ENCODE assay signal across 2 cellular contexts in the genomic region with DNA sequence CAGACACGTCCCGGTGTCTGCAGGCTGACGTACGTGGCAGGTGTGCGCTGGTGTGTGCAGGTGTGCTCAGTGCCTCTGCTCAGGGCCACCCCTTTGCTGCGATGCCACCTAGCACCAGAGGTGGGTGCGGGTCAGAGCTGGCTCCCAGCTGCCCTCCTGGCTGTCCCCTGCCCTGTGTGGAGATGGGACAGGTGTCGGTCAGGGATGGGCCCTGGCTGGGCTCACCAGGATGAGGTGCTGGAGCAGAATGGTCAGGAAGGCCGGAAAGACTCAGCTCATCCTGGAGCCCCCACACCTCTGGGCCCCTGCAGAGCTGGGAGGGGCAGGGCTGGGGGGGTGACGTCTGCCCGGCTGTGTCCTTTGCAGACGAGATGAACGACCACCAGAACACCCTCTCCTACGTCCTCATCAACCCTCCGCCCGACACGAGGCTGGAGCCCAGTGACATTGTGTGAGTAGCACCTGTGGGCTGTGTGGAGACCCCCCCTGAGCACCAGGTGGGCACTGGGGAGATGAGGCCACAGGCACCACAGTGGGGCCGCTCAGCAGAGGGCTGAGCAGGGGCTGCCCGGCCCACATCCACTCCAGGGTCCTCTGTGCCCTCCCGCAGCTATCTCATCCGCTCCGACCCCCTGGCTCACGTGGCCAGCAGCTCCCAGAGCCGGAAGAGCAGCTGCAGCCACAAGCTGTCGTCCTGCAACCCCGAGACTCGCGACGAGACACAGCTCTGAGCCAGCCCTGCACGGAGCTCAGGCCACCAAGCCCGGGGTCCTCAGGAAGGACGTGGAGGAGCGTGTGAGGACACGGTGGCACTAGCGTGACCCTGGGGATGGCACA.
A peak's percentile ranks its signal among the peaks of the same experiment; 100 is the strongest.
TF ChIP-seq lines count a peak whose summit lies in the region.

No MANE protein-coding gene starts in this region.

TF ChIP-seq in HEK293, 187 proteins besides CTCF, POLR2A, EP300 and RAD21 (continued from another document):
- TF ChIP-seq, protein P1, sequence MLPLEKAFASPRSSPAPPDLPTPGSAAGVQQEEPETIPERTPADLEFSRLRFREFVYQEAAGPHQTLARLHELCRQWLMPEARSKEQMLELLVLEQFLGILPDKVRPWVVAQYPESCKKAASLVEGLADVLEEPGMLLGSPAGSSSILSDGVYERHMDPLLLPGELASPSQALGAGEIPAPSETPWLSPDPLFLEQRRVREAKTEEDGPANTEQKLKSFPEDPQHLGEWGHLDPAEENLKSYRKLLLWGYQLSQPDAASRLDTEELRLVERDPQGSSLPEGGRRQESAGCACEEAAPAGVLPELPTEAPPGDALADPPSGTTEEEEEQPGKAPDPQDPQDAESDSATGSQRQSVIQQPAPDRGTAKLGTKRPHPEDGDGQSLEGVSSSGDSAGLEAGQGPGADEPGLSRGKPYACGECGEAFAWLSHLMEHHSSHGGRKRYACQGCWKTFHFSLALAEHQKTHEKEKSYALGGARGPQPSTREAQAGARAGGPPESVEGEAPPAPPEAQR (tag by site-specific recombination; IDR thresholded peaks at IDR 0.05): no peak
- TF ChIP-seq KLF16 (tag by site-specific recombination; IDR thresholded peaks at IDR 0.05): no peak
- no peak for TF ChIP-seq ZFP41 (tag by site-specific recombination; IDR thresholded peaks at IDR 0.05; ENCODE audit: borderline replicate concordance)
- TF ChIP-seq GLIS2 (tag by site-specific recombination; IDR thresholded peaks at IDR 0.05): 0 out of 2 replicates have a peak, but pooled peaks have one; percentile 28
- no peak for TF ChIP-seq ZNF423 (tag by site-specific recombination; IDR thresholded peaks at IDR 0.05)
- TF ChIP-seq FEZF1 (tag by site-specific recombination; IDR thresholded peaks at IDR 0.05): no peak

TF ChIP-seq in GM23338, 12 proteins besides CTCF, POLR2A, EP300 and RAD21 (continued from another document):
- TF ChIP-seq, protein P2, sequence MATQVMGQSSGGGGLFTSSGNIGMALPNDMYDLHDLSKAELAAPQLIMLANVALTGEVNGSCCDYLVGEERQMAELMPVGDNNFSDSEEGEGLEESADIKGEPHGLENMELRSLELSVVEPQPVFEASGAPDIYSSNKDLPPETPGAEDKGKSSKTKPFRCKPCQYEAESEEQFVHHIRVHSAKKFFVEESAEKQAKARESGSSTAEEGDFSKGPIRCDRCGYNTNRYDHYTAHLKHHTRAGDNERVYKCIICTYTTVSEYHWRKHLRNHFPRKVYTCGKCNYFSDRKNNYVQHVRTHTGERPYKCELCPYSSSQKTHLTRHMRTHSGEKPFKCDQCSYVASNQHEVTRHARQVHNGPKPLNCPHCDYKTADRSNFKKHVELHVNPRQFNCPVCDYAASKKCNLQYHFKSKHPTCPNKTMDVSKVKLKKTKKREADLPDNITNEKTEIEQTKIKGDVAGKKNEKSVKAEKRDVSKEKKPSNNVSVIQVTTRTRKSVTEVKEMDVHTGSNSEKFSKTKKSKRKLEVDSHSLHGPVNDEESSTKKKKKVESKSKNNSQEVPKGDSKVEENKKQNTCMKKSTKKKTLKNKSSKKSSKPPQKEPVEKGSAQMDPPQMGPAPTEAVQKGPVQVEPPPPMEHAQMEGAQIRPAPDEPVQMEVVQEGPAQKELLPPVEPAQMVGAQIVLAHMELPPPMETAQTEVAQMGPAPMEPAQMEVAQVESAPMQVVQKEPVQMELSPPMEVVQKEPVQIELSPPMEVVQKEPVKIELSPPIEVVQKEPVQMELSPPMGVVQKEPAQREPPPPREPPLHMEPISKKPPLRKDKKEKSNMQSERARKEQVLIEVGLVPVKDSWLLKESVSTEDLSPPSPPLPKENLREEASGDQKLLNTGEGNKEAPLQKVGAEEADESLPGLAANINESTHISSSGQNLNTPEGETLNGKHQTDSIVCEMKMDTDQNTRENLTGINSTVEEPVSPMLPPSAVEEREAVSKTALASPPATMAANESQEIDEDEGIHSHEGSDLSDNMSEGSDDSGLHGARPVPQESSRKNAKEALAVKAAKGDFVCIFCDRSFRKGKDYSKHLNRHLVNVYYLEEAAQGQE (IDR thresholded peaks at IDR 0.05; ENCODE audit: unreplicated experiment): no peak
- no peak for TF ChIP-seq POLR2AphosphoS5 (IDR thresholded peaks at IDR 0.05; ENCODE audit: low read depth)
- TF ChIP-seq, protein P3, sequence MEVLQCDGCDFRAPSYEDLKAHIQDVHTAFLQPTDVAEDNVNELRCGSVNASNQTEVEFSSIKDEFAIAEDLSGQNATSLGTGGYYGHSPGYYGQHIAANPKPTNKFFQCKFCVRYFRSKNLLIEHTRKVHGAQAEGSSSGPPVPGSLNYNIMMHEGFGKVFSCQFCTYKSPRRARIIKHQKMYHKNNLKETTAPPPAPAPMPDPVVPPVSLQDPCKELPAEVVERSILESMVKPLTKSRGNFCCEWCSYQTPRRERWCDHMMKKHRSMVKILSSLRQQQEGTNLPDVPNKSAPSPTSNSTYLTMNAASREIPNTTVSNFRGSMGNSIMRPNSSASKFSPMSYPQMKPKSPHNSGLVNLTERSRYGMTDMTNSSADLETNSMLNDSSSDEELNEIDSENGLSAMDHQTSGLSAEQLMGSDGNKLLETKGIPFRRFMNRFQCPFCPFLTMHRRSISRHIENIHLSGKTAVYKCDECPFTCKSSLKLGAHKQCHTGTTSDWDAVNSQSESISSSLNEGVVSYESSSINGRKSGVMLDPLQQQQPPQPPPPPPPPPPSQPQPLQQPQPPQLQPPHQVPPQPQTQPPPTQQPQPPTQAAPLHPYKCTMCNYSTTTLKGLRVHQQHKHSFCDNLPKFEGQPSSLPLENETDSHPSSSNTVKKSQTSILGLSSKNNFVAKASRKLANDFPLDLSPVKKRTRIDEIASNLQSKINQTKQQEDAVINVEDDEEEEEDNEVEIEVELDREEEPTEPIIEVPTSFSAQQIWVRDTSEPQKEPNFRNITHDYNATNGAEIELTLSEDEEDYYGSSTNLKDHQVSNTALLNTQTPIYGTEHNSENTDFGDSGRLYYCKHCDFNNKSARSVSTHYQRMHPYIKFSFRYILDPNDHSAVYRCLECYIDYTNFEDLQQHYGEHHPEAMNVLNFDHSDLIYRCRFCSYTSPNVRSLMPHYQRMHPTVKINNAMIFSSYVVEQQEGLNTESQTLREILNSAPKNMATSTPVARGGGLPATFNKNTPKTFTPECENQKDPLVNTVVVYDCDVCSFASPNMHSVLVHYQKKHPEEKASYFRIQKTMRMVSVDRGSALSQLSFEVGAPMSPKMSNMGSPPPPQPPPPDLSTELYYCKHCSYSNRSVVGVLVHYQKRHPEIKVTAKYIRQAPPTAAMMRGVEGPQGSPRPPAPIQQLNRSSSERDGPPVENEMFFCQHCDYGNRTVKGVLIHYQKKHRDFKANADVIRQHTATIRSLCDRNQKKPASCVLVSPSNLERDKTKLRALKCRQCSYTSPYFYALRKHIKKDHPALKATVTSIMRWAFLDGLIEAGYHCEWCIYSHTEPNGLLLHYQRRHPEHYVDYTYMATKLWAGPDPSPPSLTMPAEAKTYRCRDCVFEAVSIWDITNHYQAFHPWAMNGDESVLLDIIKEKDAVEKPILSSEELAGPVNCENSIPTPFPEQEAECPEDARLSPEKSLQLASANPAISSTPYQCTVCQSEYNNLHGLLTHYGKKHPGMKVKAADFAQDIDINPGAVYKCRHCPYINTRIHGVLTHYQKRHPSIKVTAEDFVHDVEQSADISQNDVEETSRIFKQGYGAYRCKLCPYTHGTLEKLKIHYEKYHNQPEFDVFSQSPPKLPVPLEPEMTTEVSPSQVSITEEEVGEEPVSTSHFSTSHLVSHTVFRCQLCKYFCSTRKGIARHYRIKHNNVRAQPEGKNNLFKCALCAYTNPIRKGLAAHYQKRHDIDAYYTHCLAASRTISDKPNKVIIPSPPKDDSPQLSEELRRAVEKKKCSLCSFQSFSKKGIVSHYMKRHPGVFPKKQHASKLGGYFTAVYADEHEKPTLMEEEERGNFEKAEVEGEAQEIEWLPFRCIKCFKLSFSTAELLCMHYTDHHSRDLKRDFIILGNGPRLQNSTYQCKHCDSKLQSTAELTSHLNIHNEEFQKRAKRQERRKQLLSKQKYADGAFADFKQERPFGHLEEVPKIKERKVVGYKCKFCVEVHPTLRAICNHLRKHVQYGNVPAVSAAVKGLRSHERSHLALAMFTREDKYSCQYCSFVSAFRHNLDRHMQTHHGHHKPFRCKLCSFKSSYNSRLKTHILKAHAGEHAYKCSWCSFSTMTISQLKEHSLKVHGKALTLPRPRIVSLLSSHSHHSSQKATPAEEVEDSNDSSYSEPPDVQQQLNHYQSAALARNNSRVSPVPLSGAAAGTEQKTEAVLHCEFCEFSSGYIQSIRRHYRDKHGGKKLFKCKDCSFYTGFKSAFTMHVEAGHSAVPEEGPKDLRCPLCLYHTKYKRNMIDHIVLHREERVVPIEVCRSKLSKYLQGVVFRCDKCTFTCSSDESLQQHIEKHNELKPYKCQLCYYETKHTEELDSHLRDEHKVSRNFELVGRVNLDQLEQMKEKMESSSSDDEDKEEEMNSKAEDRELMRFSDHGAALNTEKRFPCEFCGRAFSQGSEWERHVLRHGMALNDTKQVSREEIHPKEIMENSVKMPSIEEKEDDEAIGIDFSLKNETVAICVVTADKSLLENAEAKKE (CRISPR knock-in tag; IDR thresholded peaks at IDR 0.05): no peak
- no peak for TF ChIP-seq JUNB (IDR thresholded peaks at IDR 0.05; ENCODE audit: unreplicated experiment)
- TF ChIP-seq STAT1 (IDR thresholded peaks at IDR 0.05; ENCODE audit: unreplicated experiment): no peak
- no peak for TF ChIP-seq ZNF331 (CRISPR knock-in tag; IDR thresholded peaks at IDR 0.05; ENCODE audit: low read depth)
